ENCODE assay signal across 8 cellular contexts in the genomic region with DNA sequence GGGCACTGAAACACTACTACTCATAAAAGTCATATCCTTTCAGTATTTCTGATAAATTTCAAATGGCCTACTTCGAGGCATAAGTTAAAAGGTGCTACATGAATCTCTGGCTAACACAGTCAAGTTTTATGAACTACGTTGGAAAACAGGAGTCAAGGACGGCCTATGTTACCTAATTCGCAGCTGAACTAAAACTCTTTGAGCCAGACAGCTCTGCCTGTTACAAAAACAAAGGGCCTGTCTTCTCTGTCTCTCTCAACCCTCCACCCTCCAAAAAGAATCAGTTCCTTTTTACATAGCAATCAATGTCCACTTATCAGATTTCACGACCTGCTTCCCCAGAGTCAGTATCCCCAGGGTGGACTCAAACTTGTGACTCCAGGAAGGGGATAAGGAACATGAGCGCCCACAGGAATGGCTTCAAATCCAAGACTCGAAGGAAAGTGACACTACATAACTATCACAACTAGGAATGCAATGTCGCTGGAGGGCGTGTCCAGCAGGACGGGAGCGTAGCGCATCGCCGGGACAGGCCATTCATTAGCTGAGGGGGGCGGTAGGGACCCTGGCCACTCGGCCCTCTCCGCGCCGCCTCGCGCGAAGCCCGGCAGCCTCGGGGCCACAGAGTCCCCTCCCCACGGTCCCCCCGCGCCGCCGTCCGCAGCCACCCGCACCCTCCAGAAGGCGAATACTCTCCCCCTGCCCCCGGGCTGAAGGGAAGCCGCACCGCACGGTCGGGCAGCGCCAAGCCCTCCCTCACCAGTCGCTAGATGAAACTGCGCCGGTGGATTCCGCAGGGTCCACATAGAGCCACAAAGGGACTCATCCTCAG. TPM values are rescaled to one million over a fixed set of nuclear protein-coding genes. Genes with fewer than 3 reads are reported as not detected.
DNase-seq lines count a peak whose midpoint lies in the region; ATAC-seq and TF ChIP-seq lines count a peak whose summit lies in the region.

No MANE protein-coding gene starts in this region.

- DNase-seq in AG09309 (ENCODE audit: low read depth): no peak
- DNase-seq in GM12865 (ENCODE audit: low read depth): peak; percentile 66
- peak; percentile 55 for DNase-seq in MV-4-11 (lab: John Stamatoyannopoulos, UW)
- DNase-seq in activated B cell treated with CpG ODN at 0.5 μM for 24 hours: no peak
- DNase-seq in fibroblast of gingiva (ENCODE audit: low read depth): peak; percentile 42
- DNase-seq in myocyte (ENCODE audit: low read depth): peak; percentile 83
- DNase-seq in aorta: peak; percentile 61 to 84

- H3K36me3 Mint-ChIP-seq in activated B cell treated with CpG ODN at 0.5 μM for 24 hours (ENCODE audit: low read depth): peaks cover 13% of the 10 kb centered on the region

- no peaks in the 10 kb centered on the region for H3K27me3 Mint-ChIP-seq in activated B cell treated with CpG ODN at 0.5 μM for 24 hours

- peaks cover 35% of the 10 kb centered on the region for H3K4me1 Mint-ChIP-seq in activated B cell treated with CpG ODN at 0.5 μM for 24 hours

- ATAC-seq in HG02678 (IDR thresholded peaks at IDR 0.05; ENCODE audit: unreplicated experiment): peak; percentile 44
- ATAC-seq in activated B cell treated with CpG ODN at 0.5 μM for 24 hours (ENCODE audit: low read depth): peak; percentile 65
- peak; percentile 84 for ATAC-seq in aorta (ENCODE audit: low FRiP score)

- no peaks in the 10 kb centered on the region for H3K27me3 ChIP-seq in aorta (ENCODE audit: control insufficient read depth in 1 of 2, insufficient read depth in 2 of 2, low read length in 1 of 2)

- H3K36me3 ChIP-seq in aorta (ENCODE audit: control insufficient read depth in 1 of 2, insufficient read depth in 2 of 2, low read length in 1 of 2): peaks cover 0 to 3% of the 10 kb centered on the region in 2 donors

- no peaks in the 10 kb centered on the region for H3K9me3 ChIP-seq in aorta (ENCODE audit: control insufficient read depth, low read length)

- WGBS in aorta, 2 donors: 1 to 2% methylated on average over 27 to 42 of the region's 42 CpGs

- H3K27ac ChIP-seq in aorta (ENCODE audit: low read depth in 1 of 2, low read length in 2 of 2): peak overlapping the region; percentile 71 to 86

- intact Hi-C loops in activated B cell treated with CpG ODN at 0.5 μM for 24 hours (cut with micrococcal nuclease): loop anchor here (1.0 to 10.0 kb wide), 5 partner anchors 495 to 1980 kb away; partner anchors contain the start of genes CEP162, CYB5R4, DOP1A and PGM3
- intact Hi-C loops in aorta (cut with DNase I): loop anchor here in 1 of 2 donors (10.0 kb wide), 1 partner anchor 118 kb away; the partner anchor contains the start of gene TPBG

- TF ChIP-seq CTCF in AG09309 (IDR thresholded peaks at IDR 0.05; ENCODE audit: control insufficient read depth, insufficient read depth, low read depth, low read length, missing control alignments): no peak
- no peak for TF ChIP-seq CTCF in GM12865 (IDR thresholded peaks at IDR 0.05; ENCODE audit: insufficient read depth, low read depth, low read length, missing control alignments)
- TF ChIP-seq CTCF in activated B cell treated with CpG ODN at 0.5 μM for 24 hours (IDR thresholded peaks at IDR 0.05): no peak

- H3K4me1 ChIP-seq in aorta (ENCODE audit: control insufficient read depth in 1 of 2, insufficient read depth in 2 of 2, low read length in 2 of 2): no peaks in the 10 kb centered on the region

- peak overlapping the region; percentile 93 for H3K27ac Mint-ChIP-seq in activated B cell treated with CpG ODN at 0.5 μM for 24 hours

- peak overlapping the region; percentile 79 for H3K4me3 ChIP-seq in AG09309 (ENCODE audit: control insufficient read depth, low read depth, low read length)
- H3K4me3 ChIP-seq in GM12865 (ENCODE audit: low read depth, low read length): peak overlapping the region; percentile 86
- H3K4me3 ChIP-seq in aorta (ENCODE audit: low read length in 2 of 2): peak overlapping the region; percentile 48 to 88

- POLR2A ChIA-PET in activated B cell treated with CpG ODN at 0.5 μM for 24 hours (lab: Charles Lee): interaction anchor here (0.9 kb wide), 1 partner anchor 820 kb away, joined by 5 read pairs; the partner anchor contains the start of gene DOP1A

- H3K9me3 Mint-ChIP-seq in activated B cell treated with CpG ODN at 0.5 μM for 24 hours: no peaks in the 10 kb centered on the region

- peak overlapping the region; percentile 97 for H3K4me3 Mint-ChIP-seq in activated B cell treated with CpG ODN at 0.5 μM for 24 hours

- CTCF ChIA-PET in activated B cell treated with CpG ODN at 0.5 μM for 24 hours (lab: Charles Lee): interaction anchor here (0.9 to 1.0 kb wide), 2 partner anchors 818 to 820 kb away, joined by 3 to 6 read pairs; partner anchors contain the start of gene DOP1A

RNA-seq across cellular contexts. Expression of gene IBTK, which starts 0.5 kb away (rescaled TPM):
- total RNA-seq in activated B cell treated with CpG ODN at 0.5 μM for 24 hours (25.6 and 30.1 TPM in 2 replicates), myocyte (64.6 and 64.7 TPM in 2 replicates), aorta (10 to 100 TPM; 33.5 to 34.0 TPM)
- polyA plus RNA-seq in myocyte (2012): 13.3 TPM
- 10 to 100 TPM; 16.3 to 20.0 TPM for polyA plus RNA-seq in aorta

Comparison
In these comparisons a context has a peak if more than half of its experiments do, and no peak if none do; other contexts are left out.
1. DNase-seq: peak in GM12865 (single experiment), MV-4-11 (single experiment), fibroblast of gingiva (single experiment), myocyte (single experiment) and aorta (2 of 2); none in AG09309 (single experiment) and activated B cell treated with CpG ODN at 0.5 μM for 24 hours (single experiment).
2. Peak in every context shown above with its lines, with median percentiles within 50 percentile points of each other: H3K4me3 ChIP-seq and ATAC-seq.